In the genomic region with DNA sequence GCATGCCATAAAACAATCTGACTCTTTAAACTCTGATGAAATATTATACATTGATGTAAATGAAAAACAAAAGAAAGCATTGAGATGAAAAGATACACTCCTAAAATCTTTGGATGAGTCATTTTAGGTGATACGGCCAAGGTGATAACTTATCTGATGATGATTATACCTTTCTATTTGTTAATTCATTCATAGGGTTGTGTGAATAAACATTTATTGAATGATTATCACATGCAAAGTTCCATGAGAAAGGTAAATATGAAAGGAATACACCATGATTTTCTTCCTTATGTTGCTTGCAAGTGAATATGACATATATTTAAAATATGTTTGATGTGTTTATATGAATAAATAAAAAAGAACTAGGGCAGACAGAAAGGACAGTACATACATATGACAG, we compare ENCODE assay signal across 10 cellular contexts.
"Had no signal": no experiment of that assay in that cellular context is flagged by ENCODE, and none has a peak within 500 bp of the region (broad histone marks: within the 10 kb centered on the region; RNA-seq: fewer than 3 reads in every experiment).

No MANE protein-coding gene starts in this region.

- H3K36me3 ChIP-seq: HAP-1 had no signal

- H3K9me3 ChIP-seq: HAP-1 had no signal

- DNase-seq: GM23248, GOT3, H7, H9, HCEC 1CT, HFFc6 had no signal

- H3K9me3 Mint-ChIP-seq: GM23338, H9, HFFc6 had no signal

- FAIRE-seq: H1 had no signal

- H3K27ac Mint-ChIP-seq: GM23338, H9, HFFc6 had no signal

- H3K4me2 ChIP-seq: GM23338 had no signal

- H2AFZ ChIP-seq: GM23248, GM23338 had no signal

- H3K4me1 ChIP-seq: HAP-1 had no signal

- H3K9ac ChIP-seq: GM23248 had no signal

- H3K27ac ChIP-seq: GM23248 had no signal

- ATAC-seq: GM23338, HCT116 had no signal

- H3K4me3 ChIP-seq: GM23248, GM23338, HAP-1 had no signal

- H3K4me3 Mint-ChIP-seq: GM23338, H9, HFFc6 had no signal
